22 cellular contexts compared by ENCODE assay signal in the genomic region with DNA sequence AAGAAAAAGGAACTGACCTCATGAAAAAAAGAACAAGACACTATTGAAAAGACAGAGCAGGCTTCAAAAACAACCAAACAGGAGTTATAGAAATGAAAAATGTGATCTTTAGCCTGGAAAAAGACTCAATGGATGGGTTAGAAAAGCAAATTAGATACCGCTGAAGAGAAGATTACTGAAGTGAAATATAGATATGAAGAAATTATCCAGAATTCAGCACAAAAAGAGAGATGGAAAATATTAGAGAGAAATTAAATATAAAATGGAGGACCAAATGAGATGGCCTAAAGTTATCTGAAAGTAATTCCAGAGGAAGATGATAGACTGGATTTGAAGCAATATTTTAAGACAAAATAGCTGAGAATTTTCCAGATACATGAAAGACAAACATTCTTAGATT.
DNase-seq lines count a peak whose midpoint lies in the region; ATAC-seq, FAIRE-seq and TF ChIP-seq lines count a peak whose summit lies in the region.
"Had no signal": no experiment of that assay in that cellular context is flagged by ENCODE, and none has a peak within 500 bp of the region (broad histone marks: within the 10 kb centered on the region; RNA-seq: fewer than 3 reads in every experiment).

No MANE protein-coding gene starts in this region.

- TF ChIP-seq EP300 in SK-N-SH (IDR thresholded peaks at IDR 0.05; ENCODE audit: borderline replicate concordance in 1 of 2, low read depth in 1 of 2, low read length in 1 of 2) (no peak), GM12878 (IDR thresholded peaks at IDR 0.05; ENCODE audit: borderline replicate concordance in 1 of 2, control insufficient read depth in 1 of 2, low read depth in 2 of 2, low read length in 2 of 2) (no peak), tibial nerve (IDR thresholded peaks at IDR 0.05) (no peak)

- BruUV-seq in GM12878 (replicated peaks; lab: Mats Ljungman, UMichigan) = no TSS peak

- H3K9me2 ChIP-seq in SK-N-SH = no peaks in the 10 kb centered on the region

- no peak overlapping the region for H2AFZ ChIP-seq in SK-N-SH (ENCODE audit: low read depth)
- no peak overlapping the region for H2AFZ ChIP-seq in GM12878 (ENCODE audit: control insufficient read depth, low read depth, low read length)
- H2AFZ ChIP-seq in osteoblast (ENCODE audit: low read length) = no peak overlapping the region

- no peaks in the 10 kb centered on the region for H4K20me1 ChIP-seq in SK-N-SH (ENCODE audit: insufficient read depth)
- no peaks in the 10 kb centered on the region for H4K20me1 ChIP-seq in GM12878 (ENCODE audit: control insufficient read depth, insufficient read depth)
- no peaks in the 10 kb centered on the region for H4K20me1 ChIP-seq in osteoblast (ENCODE audit: insufficient read depth, low read length)

- WGBS in SK-N-SH (ENCODE audit: low lambda C conversion rate) = 70% methylated on average over 1 of the region's 1 CpG
- 94% methylated on average over 1 of the region's 1 CpG for WGBS in GM12878 (ENCODE audit: insufficient coverage, insufficient replicate concordance, low lambda C conversion rate, missing lambda C conversion rate)
- 94 to 97% methylated on average over 1 of the region's 1 CpG for WGBS in tibial nerve, 2 donors

- CTCF ChIA-PET in SK-N-SH (lab: Yijun Ruan, JAX) (interaction anchor here (1.3 to 4.8 kb wide), 2 partner anchors 17 to 267 kb away, joined by 5 to 29 read pairs; no protein-coding TSS in a partner anchor), HEK293 (lab: Yijun Ruan, JAX) (interaction anchor here (0.7 kb wide), 1 partner anchor 43 kb away, joined by 4 read pairs; no protein-coding TSS in a partner anchor), GM12878 (lab: Yijun Ruan, JAX) (interaction anchor here (1.8 kb wide), 1 partner anchor 16 kb away, joined by 4 read pairs; no protein-coding TSS in a partner anchor)

- ATAC-seq in SK-N-SH treated with all-trans-retinoic acid at 6 μM for 48 hours = no peak
- no peak for ATAC-seq in GM12878
- ATAC-seq: A549; CD8-positive, alpha-beta T cell had no signal

- RAD21 ChIA-PET in GM12878 (lab: Charles Lee; ENCODE audit: unreplicated experiment) = no interaction called here

- H3K79me2 ChIP-seq in SK-N-SH (ENCODE audit: insufficient read depth) (no peaks in the 10 kb centered on the region), GM12878 (ENCODE audit: control insufficient read depth, insufficient read depth, low read length) (no peaks in the 10 kb centered on the region), osteoblast (ENCODE audit: insufficient read depth, low read length) (no peaks in the 10 kb centered on the region)

- no peak for TF ChIP-seq RAD21 in SK-N-SH (IDR thresholded peaks at IDR 0.05; ENCODE audit: low read length)
- no peak for TF ChIP-seq RAD21 in GM12878 (IDR thresholded peaks at IDR 0.05; ENCODE audit: insufficient read depth, low read depth, low read length)

- POLR2A ChIA-PET in SK-N-SH (lab: Yijun Ruan, JAX) (no interaction called here), HEK293 (lab: Yijun Ruan, JAX) (no interaction called here), GM12878 (lab: Charles Lee) (no interaction called here)

- intact Hi-C loops in GM12878 (cut with micrococcal nuclease; ENCODE audit: unreplicated experiment) = no loop called here

- in situ Hi-C loops in GM12878 (cut with MboI) = no loop called here

- TF ChIP-seq CTCF in SK-N-SH (IDR thresholded peaks at IDR 0.05) (no peak), HEK293 (tag by site-specific recombination; IDR thresholded peaks at IDR 0.05) (no peak), GM12878 (IDR thresholded peaks at IDR 0.05 in 2 of 3, conservative IDR thresholded peaks at IDR 0.05 in 1 of 3; ENCODE audit: control insufficient read depth in 2 of 3, extremely low read depth in 1 of 3, insufficient read depth in 1 of 3, low read depth in 3 of 3, low read length in 3 of 3) (no peak), osteoblast (IDR thresholded peaks at IDR 0.05; ENCODE audit: extremely low read depth, low read depth, low read length) (no peak), tibial nerve (IDR thresholded peaks at IDR 0.05) (no peak)

- SMC1A ChIA-PET in GM12878 (lab: Charles Lee; ENCODE audit: uncharacterized antibody, unreplicated experiment) = no interaction called here

- H3K4me1 ChIP-seq in SK-N-SH (ENCODE audit: control insufficient read depth in 1 of 2, insufficient read depth in 2 of 2, low read depth in 1 of 2, low read length in 1 of 2) (no peaks in the 10 kb centered on the region), HEK293 (ENCODE audit: control insufficient read depth, insufficient read depth, low read length) (no peaks in the 10 kb centered on the region), GM12878 (ENCODE audit: control insufficient read depth, insufficient read depth, low read length) (no peaks in the 10 kb centered on the region), osteoblast (ENCODE audit: insufficient read depth, low read length) (no peaks in the 10 kb centered on the region), tibial nerve (peaks cover 0 to 11% (median 0%) of the 10 kb centered on the region in 4 donors)
- H3K4me1 ChIP-seq: A549, Caco-2 had no signal

- no peaks in the 10 kb centered on the region for H3K27me3 ChIP-seq in SK-N-SH (ENCODE audit: insufficient read depth)
- no peaks in the 10 kb centered on the region for H3K27me3 ChIP-seq in GM12878 (replicated peaks in 1 of 2; ENCODE audit: control insufficient read depth in 2 of 2, insufficient read depth in 2 of 2, low read length in 1 of 2)
- no peaks in the 10 kb centered on the region for H3K27me3 ChIP-seq in osteoblast (ENCODE audit: insufficient read depth, low read length)
- H3K27me3 ChIP-seq in tibial nerve = no peaks in the 10 kb centered on the region
- H3K27me3 ChIP-seq: BLaER1 treated with 17β-estradiol and CSF1 and Interleukin-3, amounts not matched to agents 10 nM and 100 nM had no signal

- DNase-seq in SK-N-SH = no peak
- no peak for DNase-seq in GM12878 (ENCODE audit: low read depth, low spot score)
- peak; percentile 17 for DNase-seq in osteoblast (ENCODE audit: insufficient read length, low spot score, missing footprints)
- no peak for DNase-seq in NCI-H146 treated with DMSO at 0.1 percent for 48 hours (lab: John Stamatoyannopoulos, UW; ENCODE audit: unreplicated experiment)
- DNase-seq in tibial nerve (ENCODE audit: low spot score in 2 of 2) = no peak
- DNase-seq: AML-193; Caco-2; Calu3; CD4-positive, alpha-beta T cell; CD8-positive, alpha-beta T cell; DMS79 treated with DMSO at 0.1 percent for 48 hours; GF-D8 had no signal

- H3K9ac ChIP-seq in SK-N-SH (no peak overlapping the region), GM12878 (ENCODE audit: control insufficient read depth, insufficient read depth, low read length) (no peak overlapping the region)
- H3K9ac ChIP-seq: BLaER1 treated with 17β-estradiol and CSF1 and Interleukin-3, amounts not matched to agents 10 nM and 100 nM had no signal

- H3K9me3 ChIP-seq in SK-N-SH = peaks cover 7% of the 10 kb centered on the region
- H3K9me3 ChIP-seq in HEK293 (ENCODE audit: control insufficient read depth, insufficient read depth, low read depth, low read length) = no peaks in the 10 kb centered on the region
- peaks cover 4% of the 10 kb centered on the region; the same call in 1 of the 3 replicates for H3K9me3 ChIP-seq in GM12878 (replicated peaks; ENCODE audit: control insufficient read depth, insufficient read depth, low read length)
- no peaks in the 10 kb centered on the region for H3K9me3 ChIP-seq in osteoblast (ENCODE audit: low read depth, low read length)
- peaks cover 0 to 15% (median 3%) of the 10 kb centered on the region in 4 donors for H3K9me3 ChIP-seq in tibial nerve

- H3K4me2 ChIP-seq in SK-N-SH (no peak overlapping the region), GM12878 (ENCODE audit: control insufficient read depth, insufficient read depth) (no peak overlapping the region), osteoblast (ENCODE audit: insufficient read depth, low read length) (no peak overlapping the region)
- H3K4me2 ChIP-seq: A549; BLaER1 treated with 17β-estradiol and CSF1 and Interleukin-3, amounts not matched to agents 10 nM and 100 nM had no signal

- H3K27ac ChIP-seq in SK-N-SH (ENCODE audit: low read depth in 2 of 2, low read length in 1 of 2) (no peak overlapping the region), HEK293 (ENCODE audit: extremely low read depth, low read depth, low read length) (no peak overlapping the region), GM12878 (ENCODE audit: control insufficient read depth, insufficient read depth) (no peak overlapping the region), osteoblast (ENCODE audit: low read depth, low read length) (no peak overlapping the region), tibial nerve (no peak overlapping the region)
- H3K27ac ChIP-seq: 22Rv1; A549; BLaER1 treated with 17β-estradiol and CSF1 and Interleukin-3, amounts not matched to agents 10 nM and 100 nM; C4-2B had no signal

- H3K4me3 ChIP-seq in SK-N-SH (ENCODE audit: low read depth in 2 of 2, low read length in 1 of 2) (no peak overlapping the region), HEK293 (ENCODE audit: low read depth, low read length) (no peak overlapping the region), GM12878 (no peak overlapping the region), osteoblast (ENCODE audit: insufficient read depth, low read length) (no peak overlapping the region), tibial nerve (no peak overlapping the region)
- H3K4me3 ChIP-seq: A549; BLaER1 treated with 17β-estradiol and CSF1 and Interleukin-3, amounts not matched to agents 10 nM and 100 nM had no signal

- no peak for FAIRE-seq in GM12878 (lab: Jason Lieb, UNC)
- FAIRE-seq: A549, D721Med, G401.6, GM12892, GM18507 had no signal

- H3K36me3 ChIP-seq in SK-N-SH (replicated peaks in 1 of 2; ENCODE audit: control insufficient read depth in 1 of 2, insufficient read depth in 2 of 2, low read length in 1 of 2) (no peaks in the 10 kb centered on the region), HEK293 (ENCODE audit: control insufficient read depth in 2 of 2, insufficient read depth in 1 of 2, low read length in 2 of 2) (peaks cover 0 to 6% of the 10 kb centered on the region in 2 experiments; a peak in 1 of 3 replicates), GM12878 (ENCODE audit: control insufficient read depth in 2 of 2, insufficient read depth in 2 of 2, low read length in 1 of 2) (peaks cover 0 to 1% of the 10 kb centered on the region in 2 experiments; a peak in 1 of 4 replicates), osteoblast (ENCODE audit: insufficient read depth, low read length) (no peaks in the 10 kb centered on the region), tibial nerve (peaks cover 0 to 67% (median 6%) of the 10 kb centered on the region in 3 donors)

- no peak for TF ChIP-seq POLR2A in GM12878 (IDR thresholded peaks at IDR 0.05; ENCODE audit: low read depth, low read length)
- no peak for TF ChIP-seq POLR2A in tibial nerve (IDR thresholded peaks at IDR 0.05)

- no peaks in the 10 kb centered on the region for H3F3A ChIP-seq in SK-N-SH (replicated peaks; ENCODE audit: insufficient read depth)

TF ChIP-seq in SK-N-SH treated with all-trans-retinoic acid at 6 μM for 48 hours, 23 proteins besides CTCF, POLR2A, EP300 and RAD21 (continues in another document):
- TF ChIP-seq ZFP30 (CRISPR knock-in tag; IDR thresholded peaks at IDR 0.05) = peak; percentile 96

TF ChIP-seq in HEK293, 187 proteins besides CTCF, POLR2A, EP300 and RAD21 (continues in another document):
- TF ChIP-seq ZNF555 (tag by site-specific recombination; conservative IDR thresholded peaks at IDR 0.05) = no peak

TF ChIP-seq in GM12878, 131 proteins besides CTCF, POLR2A, EP300 and RAD21 (continues in another document):
- TF ChIP-seq POLR2AphosphoS2 (IDR thresholded peaks at IDR 0.05; ENCODE audit: low read depth, low read length) = no peak
